In the genomic region with DNA sequence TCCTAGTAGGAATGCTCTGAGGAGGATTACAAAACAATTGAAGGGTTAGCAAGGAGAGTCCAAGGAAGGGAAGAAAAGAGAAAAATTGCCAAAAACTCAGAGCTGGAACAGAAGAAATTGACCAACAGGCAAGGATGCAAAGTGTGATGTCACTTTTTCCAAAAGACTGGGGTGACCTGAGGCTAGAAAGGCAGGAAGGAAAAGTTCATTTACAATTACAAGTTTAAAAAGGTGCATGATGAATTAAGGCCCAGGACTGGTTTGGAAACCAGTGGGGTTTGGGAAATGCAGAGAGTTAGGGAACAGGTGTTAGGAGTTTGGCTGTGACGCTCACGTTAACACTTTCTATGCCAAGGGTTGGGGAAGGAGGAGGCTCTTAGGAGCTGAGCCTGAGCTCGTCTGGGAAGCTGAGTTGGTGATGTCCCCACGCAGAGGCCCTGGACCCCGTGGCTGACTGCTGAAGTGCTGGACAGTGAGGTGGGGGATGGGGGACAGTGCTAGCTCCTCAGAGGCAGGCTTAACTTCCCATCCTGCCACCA, we compare ENCODE assay signal across 21 cellular contexts.
A peak's percentile ranks its signal among the peaks of the same experiment; 100 is the strongest.
DNase-seq lines count a peak whose midpoint lies in the region; ATAC-seq and TF ChIP-seq lines count a peak whose summit lies in the region.
"Had no signal": no experiment of that assay in that cellular context is flagged by ENCODE, and none has a peak within 500 bp of the region (broad histone marks: within the 10 kb centered on the region; RNA-seq: fewer than 3 reads in every experiment).

No MANE protein-coding gene starts in this region.

- no peak for ATAC-seq in HG03520 (IDR thresholded peaks at IDR 0.05; ENCODE audit: unreplicated experiment)
- no peak for ATAC-seq in activated CD8-positive, alpha-beta T cell treated with anti-CD3 and anti-CD28 coated beads for 36 hours

- dilution Hi-C loops in mammary epithelial cell (cut with HindIII; ENCODE audit: low sequenced_read_pairs), result no loop called here

- no peak overlapping the region for H3K4me3 ChIP-seq in breast epithelium
- H3K4me3 ChIP-seq in mammary epithelial cell (replicated peaks in 1 of 3; ENCODE audit: insufficient read depth in 1 of 3, low read depth in 2 of 3, low read length in 3 of 3), result no peak overlapping the region
- H3K4me3 ChIP-seq in hepatocyte, result no peak overlapping the region
- H3K4me3 ChIP-seq in trophoblast cell (ENCODE audit: low read depth, low read length), result no peak overlapping the region
- H3K4me3 ChIP-seq: coronary artery, skin epidermis, testis had no signal

- peak overlapping the region; percentile 35 for H3K4ac ChIP-seq in trophoblast cell (ENCODE audit: low read depth, low read length)

- H2BK120ac ChIP-seq in trophoblast cell (ENCODE audit: insufficient read depth, low read length, poor library complexity), result peak overlapping the region; percentile 35

- H4K12ac ChIP-seq in trophoblast cell (ENCODE audit: low read depth, low read length), result no peak overlapping the region

- peak overlapping the region; percentile 95 for H2BK12ac ChIP-seq in trophoblast cell (ENCODE audit: low read length)

- TF ChIP-seq CTCF in breast epithelium (IDR thresholded peaks at IDR 0.05) (no peak), mammary epithelial cell (conservative IDR thresholded peaks at IDR 0.05 in 1 of 2, IDR thresholded peaks at IDR 0.05 in 1 of 2; ENCODE audit: extremely low read depth in 1 of 2, insufficient read depth in 1 of 2, low read depth in 1 of 2, low read length in 2 of 2) (no peak), hepatocyte (IDR thresholded peaks at IDR 0.05; ENCODE audit: poor library complexity) (no peak)
- no peak for TF ChIP-seq CTCF in activated CD8-positive, alpha-beta T cell treated with anti-CD3 and anti-CD28 coated beads for 36 hours (IDR thresholded peaks at IDR 0.05)

- no peak for DNase-seq in breast epithelium (ENCODE audit: low spot score in 2 of 2)
- no peak for DNase-seq in mammary epithelial cell
- no peak for DNase-seq in hepatocyte (ENCODE audit: low spot score)
- no peak for DNase-seq in trophoblast cell
- no peak for DNase-seq in activated CD8-positive, alpha-beta T cell treated with anti-CD3 and anti-CD28 coated beads for 36 hours
- no peak for DNase-seq in NAMALWA (ENCODE audit: low spot score)
- no peak for DNase-seq in cerebellar nuclear complex (lab: John Stamatoyannopoulos, UW)
- DNase-seq: 8988T; activated CD4-positive, alpha-beta T cell treated with anti-CD3 and anti-CD28 coated beads, Interleukin-2, amount 50 U/mL, for 48 hours; activated naive CD4-positive, alpha-beta T cell treated with anti-CD3 and anti-CD28 coated beads, Interleukin-2, amount 50 U/mL, for 16 hours; activated T-cell treated with anti-CD3 and anti-CD28 coated beads, Interleukin-2, amount 50 U/mL, for 24 hours; GDM1; midbrain; NCI-H1105; NCI-H2171; NCI-H774; nucleus accumbens; testis had no signal

- CTCF ChIA-PET in mammary epithelial cell (lab: Charles Lee; ENCODE audit: low non-redundant PET), result no interaction called here
- CTCF ChIA-PET in activated CD8-positive, alpha-beta T cell treated with anti-CD3 and anti-CD28 coated beads for 36 hours (lab: Charles Lee), result no interaction called here

- H3K36me3 Mint-ChIP-seq in activated CD8-positive, alpha-beta T cell treated with anti-CD3 and anti-CD28 coated beads for 36 hours (ENCODE audit: low read depth), result no peaks in the 10 kb centered on the region

- peak overlapping the region; percentile 46 for H4K8ac ChIP-seq in trophoblast cell (ENCODE audit: low read depth, low read length)

- H3K18ac ChIP-seq in trophoblast cell (ENCODE audit: low read length), result peak overlapping the region; percentile 63

- peak overlapping the region; percentile 95 for H2AK5ac ChIP-seq in trophoblast cell (ENCODE audit: low read length)

- peak overlapping the region; percentile 49 for H2BK5ac ChIP-seq in trophoblast cell (ENCODE audit: low read depth, low read length, poor library complexity)

- H3K14ac ChIP-seq in trophoblast cell (ENCODE audit: low read length), result peak overlapping the region; percentile 52

- no peak overlapping the region for H3K27ac Mint-ChIP-seq in activated CD8-positive, alpha-beta T cell treated with anti-CD3 and anti-CD28 coated beads for 36 hours
- H3K27ac Mint-ChIP-seq: activated T-cell treated with anti-CD3 and anti-CD28 coated beads, Interleukin-2, amount 50 U/mL, for 24 hours had no signal

- intact Hi-C loops in breast epithelium (cut with DNase I; ENCODE audit: low total_unique reads) (no loop called here), mammary epithelial cell (cut with micrococcal nuclease) (no loop called here)
- intact Hi-C loops in activated CD8-positive, alpha-beta T cell treated with anti-CD3 and anti-CD28 coated beads for 36 hours (cut with micrococcal nuclease), result no loop called here

- H3K9me3 ChIP-seq in breast epithelium (no peaks in the 10 kb centered on the region), mammary epithelial cell (replicated peaks; ENCODE audit: insufficient read depth, low read length) (no peaks in the 10 kb centered on the region), hepatocyte (ENCODE audit: low read depth) (no peaks in the 10 kb centered on the region), trophoblast cell (ENCODE audit: insufficient read depth, low read depth, low read length) (peaks cover 3% of the 10 kb centered on the region)
- H3K9me3 ChIP-seq: testis had no signal

- H3K4me1 Mint-ChIP-seq in activated CD8-positive, alpha-beta T cell treated with anti-CD3 and anti-CD28 coated beads for 36 hours (ENCODE audit: low read depth), result no peaks in the 10 kb centered on the region

- peak overlapping the region; percentile 62 for H4K91ac ChIP-seq in trophoblast cell (ENCODE audit: low read depth, low read length)

- WGBS in mammary epithelial cell (ENCODE audit: low coverage, missing lambda C conversion rate), result 54% methylated on average over 5 of the region's 5 CpGs
- WGBS in hepatocyte (ENCODE audit: low lambda C conversion rate, missing lambda C conversion rate), result 31% methylated on average over 5 of the region's 5 CpGs
- no CpG with 5 or more reads among the region's 5 CpGs for WGBS in trophoblast cell (ENCODE audit: extremely low coverage, insufficient coverage, insufficient read length)

- H3K4me3 Mint-ChIP-seq in activated CD8-positive, alpha-beta T cell treated with anti-CD3 and anti-CD28 coated beads for 36 hours, result no peak overlapping the region
- H3K4me3 Mint-ChIP-seq: activated T-cell treated with anti-CD3 and anti-CD28 coated beads, Interleukin-2, amount 50 U/mL, for 24 hours had no signal

- H3K23ac ChIP-seq in trophoblast cell (ENCODE audit: low read length), result no peak overlapping the region

- H2AFZ ChIP-seq in mammary epithelial cell (ENCODE audit: low read depth, low read length) (no peak overlapping the region), hepatocyte (no peak overlapping the region), trophoblast cell (ENCODE audit: insufficient read depth, low read length, poor library complexity) (no peak overlapping the region)

- peaks cover 21% of the 10 kb centered on the region for H3K79me1 ChIP-seq in trophoblast cell (ENCODE audit: low read length)

- peak overlapping the region; percentile 64 to 87 for H3K27ac ChIP-seq in breast epithelium
- no peak overlapping the region for H3K27ac ChIP-seq in mammary epithelial cell (ENCODE audit: insufficient read depth, low read depth, low read length)
- peak overlapping the region; percentile 37 for H3K27ac ChIP-seq in hepatocyte
- H3K27ac ChIP-seq in trophoblast cell (ENCODE audit: low read depth, low read length), result peak overlapping the region; percentile 70
- H3K27ac ChIP-seq: skin epidermis, testis had no signal

- H3K36me3 ChIP-seq in breast epithelium (no peaks in the 10 kb centered on the region), mammary epithelial cell (ENCODE audit: insufficient read depth, low read length) (no peaks in the 10 kb centered on the region), hepatocyte (replicated peaks; ENCODE audit: insufficient read depth, low read depth) (no peaks in the 10 kb centered on the region), trophoblast cell (ENCODE audit: control insufficient read depth in 1 of 2, insufficient read depth in 2 of 2, low read length in 2 of 2) (no peaks in the 10 kb centered on the region)

- no peaks in the 10 kb centered on the region for H3K9me2 ChIP-seq in hepatocyte (replicated peaks; ENCODE audit: insufficient read depth)

- H3K9ac ChIP-seq in mammary epithelial cell (ENCODE audit: insufficient read depth, low read length) (no peak overlapping the region), trophoblast cell (ENCODE audit: low read length) (no peak overlapping the region)

- no peaks in the 10 kb centered on the region for H3K27me3 ChIP-seq in breast epithelium
- H3K27me3 ChIP-seq in mammary epithelial cell (ENCODE audit: insufficient read depth, low read length), result no peaks in the 10 kb centered on the region
- no peaks in the 10 kb centered on the region for H3K27me3 ChIP-seq in hepatocyte
- no peaks in the 10 kb centered on the region for H3K27me3 ChIP-seq in trophoblast cell (ENCODE audit: insufficient read depth, low read length)
- H3K27me3 ChIP-seq: testis had no signal

- POLR2A ChIA-PET in activated CD8-positive, alpha-beta T cell treated with anti-CD3 and anti-CD28 coated beads for 36 hours (lab: Charles Lee), result no interaction called here

- no peak overlapping the region for H3K4me2 ChIP-seq in mammary epithelial cell (ENCODE audit: insufficient read depth, low read depth, low read length)
- no peak overlapping the region for H3K4me2 ChIP-seq in hepatocyte
- peak overlapping the region; percentile 20 for H3K4me2 ChIP-seq in trophoblast cell (ENCODE audit: low read length)

- H3K79me2 ChIP-seq in mammary epithelial cell (ENCODE audit: insufficient read depth, low read length) (no peaks in the 10 kb centered on the region), hepatocyte (no peaks in the 10 kb centered on the region), trophoblast cell (ENCODE audit: control insufficient read depth, insufficient read depth, low read length, poor library complexity) (no peaks in the 10 kb centered on the region)

- no peaks in the 10 kb centered on the region for H4K20me1 ChIP-seq in mammary epithelial cell (ENCODE audit: insufficient read depth, low read length)
- H4K20me1 ChIP-seq in hepatocyte (ENCODE audit: insufficient read depth, poor library complexity, severe bottlenecking), result no peaks in the 10 kb centered on the region

- no peaks in the 10 kb centered on the region for H3K9me3 Mint-ChIP-seq in activated CD8-positive, alpha-beta T cell treated with anti-CD3 and anti-CD28 coated beads for 36 hours
- H3K9me3 Mint-ChIP-seq: activated T-cell treated with anti-CD3 and anti-CD28 coated beads, Interleukin-2, amount 50 U/mL, for 24 hours had no signal

- in situ Hi-C loops in mammary epithelial cell (cut with MboI; ENCODE audit: low sequenced_read_pairs in 2 of 2), result no loop called here

- TF ChIP-seq POLR2A in breast epithelium (IDR thresholded peaks at IDR 0.05), result no peak

- H3K27me3 Mint-ChIP-seq in activated CD8-positive, alpha-beta T cell treated with anti-CD3 and anti-CD28 coated beads for 36 hours, result peaks cover 4% of the 10 kb centered on the region

- no TSS peak for BruUV-seq in mammary epithelial cell (replicated peaks; lab: Mats Ljungman, UMichigan)

- H3K4me1 ChIP-seq in breast epithelium, result no peaks in the 10 kb centered on the region
- H3K4me1 ChIP-seq in mammary epithelial cell (ENCODE audit: insufficient read depth, low read length), result no peaks in the 10 kb centered on the region
- H3K4me1 ChIP-seq in hepatocyte (ENCODE audit: insufficient read depth), result peaks cover 7% of the 10 kb centered on the region
- H3K4me1 ChIP-seq in trophoblast cell (ENCODE audit: control insufficient read depth in 1 of 2, insufficient read depth in 2 of 2, low read length in 2 of 2), result peaks cover 20 to 37% of the 10 kb centered on the region in 2 experiments
- H3K4me1 ChIP-seq: testis had no signal
